Comparison of ENCODE assay signal across 24 cellular contexts in the genomic region with DNA sequence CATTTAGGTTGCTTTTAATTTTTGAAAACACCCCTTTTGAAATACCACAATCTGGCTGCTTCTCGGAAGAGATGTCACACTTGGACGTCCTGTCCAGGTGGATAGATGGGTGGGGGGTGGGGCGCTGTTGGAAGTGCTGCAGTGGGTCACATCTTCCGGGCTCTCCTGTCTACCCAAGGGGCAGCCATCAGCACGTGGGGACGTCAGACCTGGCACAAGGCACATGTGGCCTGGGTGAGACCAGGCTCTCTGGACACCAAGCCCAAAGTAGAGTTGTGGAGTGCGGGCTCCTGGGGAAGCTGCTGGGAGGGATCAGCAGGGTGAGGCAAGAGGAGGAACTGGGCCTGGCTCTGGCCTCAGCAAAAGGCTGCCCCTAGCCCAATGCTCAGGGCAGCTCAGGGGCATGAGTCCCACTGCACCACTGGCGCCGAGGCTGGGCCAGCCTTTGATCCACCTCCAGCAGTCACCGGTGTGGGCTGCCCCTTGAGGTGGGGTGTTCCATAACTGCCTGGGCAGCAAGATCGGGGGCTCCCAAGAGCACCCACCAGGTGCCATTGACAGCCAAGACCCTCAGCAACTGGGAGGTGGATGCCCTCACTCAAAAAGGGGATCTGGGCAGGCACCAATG.
"Had no signal": no experiment of that assay in that cellular context is flagged by ENCODE, and none has a peak within 500 bp of the region (broad histone marks: within the 10 kb centered on the region; RNA-seq: fewer than 3 reads in every experiment).

No MANE protein-coding gene starts in this region.

- H3K27ac Mint-ChIP-seq: naive thymus-derived CD4-positive, alpha-beta T cell; nephron; stimulated activated effector memory CD8-positive, alpha-beta T cell treated with anti-CD3 and anti-CD28 coated beads, Interleukin-12 subunit alpha, Interleukin-12 subunit beta, amount 100 ng/mL, for 72 hours; stimulated activated naive CD8-positive, alpha-beta T cell treated with anti-CD3 and anti-CD28 coated beads, Interleukin-15, Interleukin-2, amounts not matched to agents 100 ng/mL and 50 ng/mL, for 24 hours had no signal

- H3K4me1 ChIP-seq: colonic mucosa, esophagus squamous epithelium, neural progenitor cell, prostate gland, sigmoid colon, transverse colon, upper lobe of right lung had no signal

- H3K36me3 ChIP-seq: colonic mucosa, esophagus squamous epithelium, heart right ventricle, neural progenitor cell, prostate gland, sigmoid colon, transverse colon, upper lobe of right lung had no signal

- H3K36me3 Mint-ChIP-seq: naive thymus-derived CD4-positive, alpha-beta T cell; neural progenitor cell; stimulated activated effector memory CD8-positive, alpha-beta T cell treated with anti-CD3 and anti-CD28 coated beads, Interleukin-12 subunit alpha, Interleukin-12 subunit beta, amount 100 ng/mL, for 72 hours had no signal

- ATAC-seq: heart right ventricle; naive thymus-derived CD4-positive, alpha-beta T cell; right cardiac atrium; stimulated activated effector memory CD8-positive, alpha-beta T cell treated with anti-CD3 and anti-CD28 coated beads, Interleukin-12 subunit alpha, Interleukin-12 subunit beta, amount 100 ng/mL, for 72 hours; upper lobe of right lung had no signal

- DNase-seq: colonic mucosa; dermis blood vessel endothelial cell; effector memory CD4-positive, alpha-beta T cell; esophagus squamous epithelium; foreskin melanocyte; glutamatergic neuron; heart right ventricle; hippocampal formation; mesendoderm; midbrain; naive thymus-derived CD4-positive, alpha-beta T cell; nucleus accumbens; right cardiac atrium; sigmoid colon; stimulated activated CD4-positive, alpha-beta T cell treated with anti-CD3 and anti-CD28 coated beads, Interleukin-2, amount 100 ng/mL, for 24 hours; stimulated activated CD4-positive, alpha-beta T cell treated with anti-CD3 and anti-CD28 coated beads, Interleukin-4, amount 100 ng/mL, for 24 hours; transverse colon; upper lobe of right lung had no signal

- H3K4me3 Mint-ChIP-seq: central memory CD8-positive, alpha-beta T cell; naive thymus-derived CD4-positive, alpha-beta T cell; nephron; stimulated activated effector memory CD8-positive, alpha-beta T cell treated with anti-CD3 and anti-CD28 coated beads, Interleukin-12 subunit alpha, Interleukin-12 subunit beta, amount 100 ng/mL, for 72 hours; stimulated activated naive CD8-positive, alpha-beta T cell treated with anti-CD3 and anti-CD28 coated beads, Interleukin-15, Interleukin-2, amounts not matched to agents 100 ng/mL and 50 ng/mL, for 24 hours had no signal

- H3K4me1 Mint-ChIP-seq: central memory CD8-positive, alpha-beta T cell; nephron; stimulated activated effector memory CD8-positive, alpha-beta T cell treated with anti-CD3 and anti-CD28 coated beads, Interleukin-12 subunit alpha, Interleukin-12 subunit beta, amount 100 ng/mL, for 72 hours had no signal

- H3K9me3 Mint-ChIP-seq: central memory CD8-positive, alpha-beta T cell; nephron; stimulated activated effector memory CD8-positive, alpha-beta T cell treated with anti-CD3 and anti-CD28 coated beads, Interleukin-12 subunit alpha, Interleukin-12 subunit beta, amount 100 ng/mL, for 72 hours; stimulated activated naive CD8-positive, alpha-beta T cell treated with anti-CD3 and anti-CD28 coated beads, Interleukin-15, Interleukin-2, amounts not matched to agents 100 ng/mL and 50 ng/mL, for 24 hours had no signal

- H3K27me3 ChIP-seq: colonic mucosa, heart right ventricle, neural progenitor cell, sigmoid colon, transverse colon, upper lobe of right lung had no signal

- H3K4me3 ChIP-seq: colonic mucosa, esophagus squamous epithelium, heart right ventricle, neural progenitor cell, prostate gland, sigmoid colon, transverse colon, upper lobe of right lung had no signal

- H3K9me3 ChIP-seq: colonic mucosa, esophagus squamous epithelium, heart right ventricle, prostate gland, sigmoid colon, transverse colon, upper lobe of right lung had no signal

- H3K27ac ChIP-seq: colonic mucosa, esophagus squamous epithelium, heart right ventricle, neural progenitor cell, prostate gland, sigmoid colon, transverse colon, upper lobe of right lung had no signal
